1 cellular context compared by ENCODE assay signal in the genomic region with DNA sequence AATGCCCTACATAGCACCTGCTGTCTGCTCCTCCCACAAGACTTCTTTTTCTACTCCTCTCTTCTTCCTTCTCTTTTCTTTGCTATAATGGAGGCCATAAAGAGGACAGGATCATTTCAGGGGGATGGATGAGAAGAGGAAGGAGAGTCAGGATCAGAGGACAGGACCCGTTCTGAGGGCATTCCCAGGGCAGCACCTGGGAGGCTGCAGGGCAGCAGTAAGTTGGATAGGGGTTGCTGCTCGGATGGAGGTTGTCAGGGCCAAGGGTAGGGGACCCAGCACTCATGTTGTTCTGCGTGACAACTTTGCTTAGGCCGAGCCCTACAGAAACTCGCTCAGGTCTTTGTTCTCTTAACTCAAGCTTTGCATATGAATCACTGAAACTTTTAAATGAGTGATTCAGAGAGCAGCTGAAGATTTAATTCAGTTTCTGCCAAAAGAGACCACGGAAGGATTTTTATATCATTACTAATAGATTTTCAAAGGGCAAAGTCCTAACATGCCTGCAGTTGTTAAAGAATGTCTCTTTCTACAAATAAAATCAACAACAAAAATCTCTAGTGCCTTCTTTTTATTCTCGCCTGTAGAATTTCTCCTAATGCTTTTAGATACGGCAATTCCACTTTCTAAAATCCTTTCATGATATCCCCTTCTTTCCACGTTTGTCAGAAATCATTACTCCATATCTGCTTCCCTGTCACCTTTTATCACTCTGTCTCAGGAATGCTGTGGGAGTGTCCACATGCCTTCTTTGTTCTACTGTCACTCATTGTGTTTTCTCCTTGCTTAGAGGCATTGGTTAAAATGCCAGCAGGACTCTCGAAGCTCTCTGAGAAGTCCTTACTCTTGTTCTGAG.
TF ChIP-seq lines count a peak whose summit lies in the region.

No MANE protein-coding gene starts in this region.

TF ChIP-seq in GM23338, 12 proteins besides CTCF, POLR2A, EP300 and RAD21 (continued from another document):
- TF ChIP-seq, protein P1, sequence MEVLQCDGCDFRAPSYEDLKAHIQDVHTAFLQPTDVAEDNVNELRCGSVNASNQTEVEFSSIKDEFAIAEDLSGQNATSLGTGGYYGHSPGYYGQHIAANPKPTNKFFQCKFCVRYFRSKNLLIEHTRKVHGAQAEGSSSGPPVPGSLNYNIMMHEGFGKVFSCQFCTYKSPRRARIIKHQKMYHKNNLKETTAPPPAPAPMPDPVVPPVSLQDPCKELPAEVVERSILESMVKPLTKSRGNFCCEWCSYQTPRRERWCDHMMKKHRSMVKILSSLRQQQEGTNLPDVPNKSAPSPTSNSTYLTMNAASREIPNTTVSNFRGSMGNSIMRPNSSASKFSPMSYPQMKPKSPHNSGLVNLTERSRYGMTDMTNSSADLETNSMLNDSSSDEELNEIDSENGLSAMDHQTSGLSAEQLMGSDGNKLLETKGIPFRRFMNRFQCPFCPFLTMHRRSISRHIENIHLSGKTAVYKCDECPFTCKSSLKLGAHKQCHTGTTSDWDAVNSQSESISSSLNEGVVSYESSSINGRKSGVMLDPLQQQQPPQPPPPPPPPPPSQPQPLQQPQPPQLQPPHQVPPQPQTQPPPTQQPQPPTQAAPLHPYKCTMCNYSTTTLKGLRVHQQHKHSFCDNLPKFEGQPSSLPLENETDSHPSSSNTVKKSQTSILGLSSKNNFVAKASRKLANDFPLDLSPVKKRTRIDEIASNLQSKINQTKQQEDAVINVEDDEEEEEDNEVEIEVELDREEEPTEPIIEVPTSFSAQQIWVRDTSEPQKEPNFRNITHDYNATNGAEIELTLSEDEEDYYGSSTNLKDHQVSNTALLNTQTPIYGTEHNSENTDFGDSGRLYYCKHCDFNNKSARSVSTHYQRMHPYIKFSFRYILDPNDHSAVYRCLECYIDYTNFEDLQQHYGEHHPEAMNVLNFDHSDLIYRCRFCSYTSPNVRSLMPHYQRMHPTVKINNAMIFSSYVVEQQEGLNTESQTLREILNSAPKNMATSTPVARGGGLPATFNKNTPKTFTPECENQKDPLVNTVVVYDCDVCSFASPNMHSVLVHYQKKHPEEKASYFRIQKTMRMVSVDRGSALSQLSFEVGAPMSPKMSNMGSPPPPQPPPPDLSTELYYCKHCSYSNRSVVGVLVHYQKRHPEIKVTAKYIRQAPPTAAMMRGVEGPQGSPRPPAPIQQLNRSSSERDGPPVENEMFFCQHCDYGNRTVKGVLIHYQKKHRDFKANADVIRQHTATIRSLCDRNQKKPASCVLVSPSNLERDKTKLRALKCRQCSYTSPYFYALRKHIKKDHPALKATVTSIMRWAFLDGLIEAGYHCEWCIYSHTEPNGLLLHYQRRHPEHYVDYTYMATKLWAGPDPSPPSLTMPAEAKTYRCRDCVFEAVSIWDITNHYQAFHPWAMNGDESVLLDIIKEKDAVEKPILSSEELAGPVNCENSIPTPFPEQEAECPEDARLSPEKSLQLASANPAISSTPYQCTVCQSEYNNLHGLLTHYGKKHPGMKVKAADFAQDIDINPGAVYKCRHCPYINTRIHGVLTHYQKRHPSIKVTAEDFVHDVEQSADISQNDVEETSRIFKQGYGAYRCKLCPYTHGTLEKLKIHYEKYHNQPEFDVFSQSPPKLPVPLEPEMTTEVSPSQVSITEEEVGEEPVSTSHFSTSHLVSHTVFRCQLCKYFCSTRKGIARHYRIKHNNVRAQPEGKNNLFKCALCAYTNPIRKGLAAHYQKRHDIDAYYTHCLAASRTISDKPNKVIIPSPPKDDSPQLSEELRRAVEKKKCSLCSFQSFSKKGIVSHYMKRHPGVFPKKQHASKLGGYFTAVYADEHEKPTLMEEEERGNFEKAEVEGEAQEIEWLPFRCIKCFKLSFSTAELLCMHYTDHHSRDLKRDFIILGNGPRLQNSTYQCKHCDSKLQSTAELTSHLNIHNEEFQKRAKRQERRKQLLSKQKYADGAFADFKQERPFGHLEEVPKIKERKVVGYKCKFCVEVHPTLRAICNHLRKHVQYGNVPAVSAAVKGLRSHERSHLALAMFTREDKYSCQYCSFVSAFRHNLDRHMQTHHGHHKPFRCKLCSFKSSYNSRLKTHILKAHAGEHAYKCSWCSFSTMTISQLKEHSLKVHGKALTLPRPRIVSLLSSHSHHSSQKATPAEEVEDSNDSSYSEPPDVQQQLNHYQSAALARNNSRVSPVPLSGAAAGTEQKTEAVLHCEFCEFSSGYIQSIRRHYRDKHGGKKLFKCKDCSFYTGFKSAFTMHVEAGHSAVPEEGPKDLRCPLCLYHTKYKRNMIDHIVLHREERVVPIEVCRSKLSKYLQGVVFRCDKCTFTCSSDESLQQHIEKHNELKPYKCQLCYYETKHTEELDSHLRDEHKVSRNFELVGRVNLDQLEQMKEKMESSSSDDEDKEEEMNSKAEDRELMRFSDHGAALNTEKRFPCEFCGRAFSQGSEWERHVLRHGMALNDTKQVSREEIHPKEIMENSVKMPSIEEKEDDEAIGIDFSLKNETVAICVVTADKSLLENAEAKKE (CRISPR knock-in tag; IDR thresholded peaks at IDR 0.05), result peak; percentile 50; the same call in 1 of the 2 replicates
- TF ChIP-seq STAT1 (IDR thresholded peaks at IDR 0.05; ENCODE audit: unreplicated experiment), result no peak
- no peak for TF ChIP-seq EZH2 (IDR thresholded peaks at IDR 0.05; ENCODE audit: low read depth, unreplicated experiment)
TF ChIP-seq in GM23338: peak in this region for 1.
